ENCODE assay signal across 11 cellular contexts in genomic region chr15:89113263-89113662, GRCh38. TPM values are rescaled to one million over a fixed set of nuclear protein-coding genes. Genes with fewer than 3 reads are reported as not detected.
DNase-seq lines count a peak whose midpoint lies in the region; ATAC-seq, FAIRE-seq and TF ChIP-seq lines count a peak whose summit lies in the region.
"Had no signal": no experiment of that assay in that cellular context is flagged by ENCODE, and none has a peak within 500 bp of the region (broad histone marks: within the 10 kb centered on the region; RNA-seq: fewer than 3 reads in every experiment).

No MANE protein-coding gene starts in this region.

- TF ChIP-seq RAD21 in HepG2 (CRISPR knock-in tag; IDR thresholded peaks at IDR 0.05), result no peak

- CTCF ChIA-PET in HepG2 (lab: Yijun Ruan, JAX; ENCODE audit: low intra/inter-chr PET ratio, low total read pairs), result no interaction called here

- 87% methylated on average over 3 of the region's 3 CpGs for WGBS in HepG2 (ENCODE audit: low lambda C conversion rate)
- WGBS in spleen, 5 donors, result 91 to 98% (median 93%) methylated on average over 3 of the region's 3 CpGs

- H3K4me3 ChIP-seq in ascending aorta (no peak overlapping the region), HepG2 (replicated peaks in 1 of 3; ENCODE audit: insufficient read depth in 1 of 3, low read depth in 2 of 3, low read length in 3 of 3) (no peak overlapping the region), spleen (no peak overlapping the region)

- peak overlapping the region; percentile 50; the same call in 1 of the 2 replicates for H3K9ac ChIP-seq in HepG2 (ENCODE audit: insufficient read depth, low read depth, low read length)

- no peaks in the 10 kb centered on the region for H3K27me3 ChIP-seq in ascending aorta
- H3K27me3 ChIP-seq in HepG2 (ENCODE audit: control insufficient read depth in 1 of 2, insufficient read depth in 2 of 2, low read length in 2 of 2), result no peaks in the 10 kb centered on the region
- no peaks in the 10 kb centered on the region for H3K27me3 ChIP-seq in spleen (replicated peaks in 1 of 7)

- H3K4me2 ChIP-seq in HepG2 (ENCODE audit: low read depth, low read length), result peak overlapping the region; percentile 40; the same call in 1 of the 2 replicates

- TF ChIP-seq CTCF in ascending aorta (IDR thresholded peaks at IDR 0.05) (no peak), HepG2 (CRISPR knock-in tag; IDR thresholded peaks at IDR 0.05) (no peak), spleen (IDR thresholded peaks at IDR 0.05 in 8 of 11, conservative IDR thresholded peaks at IDR 0.05 in 3 of 11) (no peak)

- BruUV-seq in HepG2 (replicated peaks; lab: Mats Ljungman, UMichigan), result no TSS peak

- POLR2A ChIA-PET in HepG2 (lab: Yijun Ruan, JAX), result interaction anchor here (0.6 to 2.4 kb wide), 11 partner anchors 8 to 45 kb away, joined by 3 to 16 read pairs (median 4); partner anchors contain the start of gene ABHD2

- TF ChIP-seq EP300 in HepG2 (IDR thresholded peaks at IDR 0.05; ENCODE audit: low read depth in 2 of 2, low read length in 2 of 2) (no peak), HepG2 (CRISPR knock-in tag; IDR thresholded peaks at IDR 0.05; ENCODE audit: borderline replicate concordance) (no peak)

- FAIRE-seq in HepG2 (lab: Jason Lieb, UNC), result peak; percentile 12

- H3K36me3 ChIP-seq in ascending aorta (peaks cover 19 to 22% of the 10 kb centered on the region in 2 donors), HepG2 (replicated peaks in 1 of 2; ENCODE audit: control insufficient read depth in 1 of 2, insufficient read depth in 2 of 2, low read length in 2 of 2) (peaks cover 3 to 24% of the 10 kb centered on the region in 2 experiments), spleen (peaks cover 0 to 65% (median 30%) of the 10 kb centered on the region in 6 donors)

- H3K9me3 ChIP-seq in ascending aorta, result no peaks in the 10 kb centered on the region
- no peaks in the 10 kb centered on the region for H3K9me3 ChIP-seq in HepG2 (ENCODE audit: low read length)
- no peaks in the 10 kb centered on the region for H3K9me3 ChIP-seq in spleen

- H3K4me1 ChIP-seq in ascending aorta (peaks cover 10 to 75% of the 10 kb centered on the region in 2 donors), HepG2 (ENCODE audit: insufficient read depth, low read length) (peaks cover 78% of the 10 kb centered on the region), spleen (peaks cover 0 to 69% (median 42%) of the 10 kb centered on the region in 6 donors)

- DNase-seq in HT-29 (ENCODE audit: low spot score) (peak; percentile 49), ascending aorta (ENCODE audit: low spot score in 2 of 2) (no peak), HepG2 (ENCODE audit: low spot score) (no peak), spleen (no peak), SW480 (ENCODE audit: low spot score) (no peak), NCI-H1105 (lab: John Stamatoyannopoulos, UW) (no peak), pons (ENCODE audit: low spot score) (no peak)
- DNase-seq: activated CD8-positive, alpha-beta T cell treated with anti-CD3 and anti-CD28 coated beads for 36 hours; activated naive CD8-positive, alpha-beta T cell treated with anti-CD3 and anti-CD28 coated beads, Interleukin-2, amount 10 ng/mL, durations not matched to agents 7 days and 5 days; NCI-H1436 had no signal

- no peak for ATAC-seq in HepG2
- no peak for ATAC-seq in GM19452 (IDR thresholded peaks at IDR 0.05; ENCODE audit: unreplicated experiment)

- in situ Hi-C loops in HepG2 (cut with HindIII; ENCODE audit: extremely low pct_ligation_motif_present, low pct_unique_long_range_greater_than_20kb), result no loop called here

- TF ChIP-seq POLR2A in HepG2 (IDR thresholded peaks at IDR 0.05; ENCODE audit: insufficient read depth in 1 of 2, low read depth in 2 of 2, low read length in 2 of 2), result no peak
- TF ChIP-seq POLR2A in spleen (IDR thresholded peaks at IDR 0.05), result no peak

- peak overlapping the region; percentile 93 to 96 for H3K27ac ChIP-seq in ascending aorta
- H3K27ac ChIP-seq in HepG2 (ENCODE audit: extremely low read length, insufficient read depth, low read length), result peak overlapping the region; percentile 69
- peak overlapping the region in 5 of 8 donors; percentile 51 to 67 (median 57) for H3K27ac ChIP-seq in spleen

- intact Hi-C loops in ascending aorta (cut with DNase I), result no loop called here
- intact Hi-C loops in HepG2 (cut with micrococcal nuclease; ENCODE audit: unreplicated experiment), result no loop called here
- intact Hi-C loops in spleen (cut with DNase I; ENCODE audit: low total_unique reads), result no loop called here

- no peaks in the 10 kb centered on the region for H4K20me1 ChIP-seq in HepG2 (ENCODE audit: insufficient read depth, low read length)

- H3K79me2 ChIP-seq in HepG2 (ENCODE audit: insufficient read depth, low read length), result peaks cover 5% of the 10 kb centered on the region

- no peak overlapping the region for H2AFZ ChIP-seq in HepG2 (ENCODE audit: low read length)

TF ChIP-seq in HepG2, 621 proteins besides CTCF, POLR2A, EP300 and RAD21 (continues in another document):
- no peak for TF ChIP-seq NBN (conservative IDR thresholded peaks at IDR 0.05)
- TF ChIP-seq ZBTB21 (CRISPR knock-in tag; IDR thresholded peaks at IDR 0.05), result no peak
- no peak for TF ChIP-seq ZBTB39 (CRISPR knock-in tag; IDR thresholded peaks at IDR 0.05)
- no peak for TF ChIP-seq ZNF569 (CRISPR knock-in tag; IDR thresholded peaks at IDR 0.05; ENCODE audit: borderline replicate concordance)
- no peak for TF ChIP-seq NFYC (CRISPR knock-in tag; IDR thresholded peaks at IDR 0.05)
- TF ChIP-seq ARID2 (CRISPR knock-in tag; IDR thresholded peaks at IDR 0.05; ENCODE audit: borderline replicate concordance), result no peak
- no peak for TF ChIP-seq GLMP (CRISPR knock-in tag; IDR thresholded peaks at IDR 0.05; ENCODE audit: borderline replicate concordance)
- no peak for TF ChIP-seq HOMEZ (CRISPR knock-in tag; IDR thresholded peaks at IDR 0.05; ENCODE audit: low read depth)

RNA-seq across cellular contexts. Expression of gene ABHD2, which starts 25.0 kb away (rescaled TPM):
- 156 and 181 TPM in 2 replicates for total RNA-seq in HT-29 (2014; rRNA removed; shearing (Covaris generic))
- total RNA-seq in ascending aorta (228 TPM), HepG2 (2016; rRNA removed; fragmentation: Illumina TruSeq; extraction: Trizol) (12.2 and 22.4 TPM in 2 replicates), spleen (100 to 1,000 TPM in 5 of 7 donors, 10 to 100 TPM in 2; 83.9 to 158 (median 123) TPM)
- 15.9 and 19.0 TPM in 2 replicates for total RNA-seq in HepG2 (2016; cell fraction: cytosol; rRNA removed; fragmentation: Illumina TruSeq; extraction: Trizol; ENCODE audit: low read depth)
- total RNA-seq in HepG2 (2016; cell fraction: insoluble cytoplasmic fraction; rRNA removed; fragmentation: Illumina TruSeq; extraction: Trizol), result 10.3 and 18.8 TPM in 2 replicates
- 6.0 and 7.4 TPM in 2 replicates for total RNA-seq in HepG2 (2016; cell fraction: membrane; rRNA removed; fragmentation: Illumina TruSeq; extraction: Trizol)
- total RNA-seq in HepG2 (2016; cell fraction: nucleus; rRNA removed; fragmentation: Illumina TruSeq; extraction: Trizol), result 23.2 and 26.5 TPM in 2 replicates
- polyA plus RNA-seq in HepG2 (2011; rRNA removed) (14.8 and 16.9 TPM in 2 replicates), spleen (1 to 10 TPM; 2.1 to 8.2 (median 3.2) TPM)
- polyA plus RNA-seq in HepG2 (2011; cell fraction: cytosol; rRNA removed), result 11.8 and 13.6 TPM in 2 replicates
- 11.3 and 12.7 TPM in 2 replicates for polyA plus RNA-seq in HepG2 (2011; cell fraction: nucleus; rRNA removed)
- 11.9 and 13.1 TPM in 2 replicates for polyA plus RNA-seq in HepG2 (2012)
- polyA plus RNA-seq in HepG2 (2016; cell fraction: cytosol; fragmentation: Illumina TruSeq; extraction: Trizol; ENCODE audit: low read depth), result 0.63 and 1.1 TPM in 2 replicates
- polyA plus RNA-seq in HepG2 (2016; cell fraction: insoluble cytoplasmic fraction; fragmentation: Illumina TruSeq; extraction: Trizol; ENCODE audit: low read depth), result 5.3 and 6.4 TPM in 2 replicates
- polyA plus RNA-seq in HepG2 (2016; cell fraction: membrane; fragmentation: Illumina TruSeq; extraction: Trizol; ENCODE audit: low read depth), result 0.93 and 1.0 TPM in 2 replicates
- 12.2 and 14.4 TPM in 2 replicates for polyA plus RNA-seq in HepG2 (2016; cell fraction: nucleus; fragmentation: Illumina TruSeq; extraction: Trizol; ENCODE audit: insufficient read depth, low read depth)
- polyA minus RNA-seq in HepG2 (2011; rRNA and poly(A)+ RNA removed; ENCODE audit: low replicate concordance), result 91.3 and 104 TPM in 2 replicates
- polyA minus RNA-seq in HepG2 (2011; cell fraction: cytosol; rRNA and poly(A)+ RNA removed), result 14.3 and 22.4 TPM in 2 replicates
- polyA minus RNA-seq in HepG2 (2011; cell fraction: nucleus; rRNA and poly(A)+ RNA removed), result 20.5 and 26.2 TPM in 2 replicates
